1 cellular context compared by ENCODE assay signal in the genomic region with DNA sequence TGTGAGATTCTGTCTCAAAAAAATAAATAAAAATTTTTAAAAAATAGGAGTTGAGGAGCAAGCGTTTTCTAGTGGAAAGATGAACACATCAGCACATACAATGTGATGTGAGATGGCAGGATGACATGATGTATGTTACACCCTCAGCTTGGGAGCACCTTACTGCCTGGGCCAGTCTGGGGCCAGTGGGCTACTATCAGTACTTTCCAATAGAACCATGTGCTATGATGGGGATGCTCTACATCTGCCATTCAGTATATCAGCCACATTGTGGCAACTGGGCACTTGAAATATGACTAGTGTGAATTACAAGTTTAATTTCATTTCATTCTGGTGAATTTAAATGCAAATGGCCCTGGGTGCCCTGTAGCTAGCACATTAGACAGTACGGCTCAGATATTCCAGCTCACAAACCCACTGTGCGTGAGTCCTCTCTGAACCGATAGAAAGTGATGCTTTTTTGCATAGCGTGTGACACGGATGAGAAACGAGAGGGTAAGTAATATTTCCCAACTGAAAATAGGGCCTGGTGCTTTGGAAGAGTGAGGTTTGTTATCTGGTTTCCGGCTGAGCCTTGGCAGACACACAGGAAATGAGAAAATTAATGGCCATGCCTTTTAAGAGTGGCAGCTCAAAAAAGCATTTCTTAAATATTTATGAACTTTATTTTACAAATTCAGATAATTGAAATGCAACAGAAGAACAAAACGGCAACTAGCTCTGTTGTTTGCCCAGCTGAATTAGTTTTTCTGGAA.
TF ChIP-seq lines count a peak whose summit lies in the region.

No MANE protein-coding gene starts in this region.

TF ChIP-seq in GM23338, 12 proteins besides CTCF, POLR2A, EP300 and RAD21 (continued from another document):
- TF ChIP-seq, protein P1, sequence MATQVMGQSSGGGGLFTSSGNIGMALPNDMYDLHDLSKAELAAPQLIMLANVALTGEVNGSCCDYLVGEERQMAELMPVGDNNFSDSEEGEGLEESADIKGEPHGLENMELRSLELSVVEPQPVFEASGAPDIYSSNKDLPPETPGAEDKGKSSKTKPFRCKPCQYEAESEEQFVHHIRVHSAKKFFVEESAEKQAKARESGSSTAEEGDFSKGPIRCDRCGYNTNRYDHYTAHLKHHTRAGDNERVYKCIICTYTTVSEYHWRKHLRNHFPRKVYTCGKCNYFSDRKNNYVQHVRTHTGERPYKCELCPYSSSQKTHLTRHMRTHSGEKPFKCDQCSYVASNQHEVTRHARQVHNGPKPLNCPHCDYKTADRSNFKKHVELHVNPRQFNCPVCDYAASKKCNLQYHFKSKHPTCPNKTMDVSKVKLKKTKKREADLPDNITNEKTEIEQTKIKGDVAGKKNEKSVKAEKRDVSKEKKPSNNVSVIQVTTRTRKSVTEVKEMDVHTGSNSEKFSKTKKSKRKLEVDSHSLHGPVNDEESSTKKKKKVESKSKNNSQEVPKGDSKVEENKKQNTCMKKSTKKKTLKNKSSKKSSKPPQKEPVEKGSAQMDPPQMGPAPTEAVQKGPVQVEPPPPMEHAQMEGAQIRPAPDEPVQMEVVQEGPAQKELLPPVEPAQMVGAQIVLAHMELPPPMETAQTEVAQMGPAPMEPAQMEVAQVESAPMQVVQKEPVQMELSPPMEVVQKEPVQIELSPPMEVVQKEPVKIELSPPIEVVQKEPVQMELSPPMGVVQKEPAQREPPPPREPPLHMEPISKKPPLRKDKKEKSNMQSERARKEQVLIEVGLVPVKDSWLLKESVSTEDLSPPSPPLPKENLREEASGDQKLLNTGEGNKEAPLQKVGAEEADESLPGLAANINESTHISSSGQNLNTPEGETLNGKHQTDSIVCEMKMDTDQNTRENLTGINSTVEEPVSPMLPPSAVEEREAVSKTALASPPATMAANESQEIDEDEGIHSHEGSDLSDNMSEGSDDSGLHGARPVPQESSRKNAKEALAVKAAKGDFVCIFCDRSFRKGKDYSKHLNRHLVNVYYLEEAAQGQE (IDR thresholded peaks at IDR 0.05; ENCODE audit: unreplicated experiment), result no peak
- TF ChIP-seq STAT1 (IDR thresholded peaks at IDR 0.05; ENCODE audit: unreplicated experiment) (no peak), ZNF114 (CRISPR knock-in tag; IDR thresholded peaks at IDR 0.05) (no peak), ETS1 (IDR thresholded peaks at IDR 0.05) (no peak), EZH2 (IDR thresholded peaks at IDR 0.05; ENCODE audit: low read depth, unreplicated experiment) (no peak)
